Comparison of ENCODE assay signal across 8 cellular contexts in genomic region chr7:45259966-45260646, GRCh38.
DNase-seq lines count a peak whose midpoint lies in the region; ATAC-seq and TF ChIP-seq lines count a peak whose summit lies in the region.

No MANE protein-coding gene starts in this region.

- TF ChIP-seq CTCF in RWPE2 (IDR thresholded peaks at IDR 0.05; ENCODE audit: poor library complexity, severe bottlenecking), result peak; percentile 95
- peak; percentile 99 for TF ChIP-seq CTCF in cardiac muscle cell (IDR thresholded peaks at IDR 0.05; ENCODE audit: low read depth, low read length)
- TF ChIP-seq CTCF in uterus (IDR thresholded peaks at IDR 0.05), result peak; percentile 78 to 91 (median 82)

- H3K27me3 ChIP-seq in RWPE2 (ENCODE audit: insufficient read depth, poor library complexity, severe bottlenecking) (peaks cover 18% of the 10 kb centered on the region), cardiac muscle cell (peaks cover 8% of the 10 kb centered on the region), uterus (no peaks in the 10 kb centered on the region)

- H3K36me3 ChIP-seq in RWPE2 (ENCODE audit: low read depth) (no peaks in the 10 kb centered on the region), cardiac muscle cell (no peaks in the 10 kb centered on the region), uterus (no peaks in the 10 kb centered on the region)

- TF ChIP-seq POLR2A in uterus (IDR thresholded peaks at IDR 0.05), result no peak

- no peak overlapping the region for H3K4me3 ChIP-seq in RWPE2 (ENCODE audit: severe bottlenecking)
- H3K4me3 ChIP-seq in cardiac muscle cell, result no peak overlapping the region
- H3K4me3 ChIP-seq in uterus, result no peak overlapping the region

- H3K4me1 ChIP-seq in RWPE2 (ENCODE audit: insufficient read depth, poor library complexity, severe bottlenecking) (no peaks in the 10 kb centered on the region), cardiac muscle cell (ENCODE audit: low read depth) (no peaks in the 10 kb centered on the region), uterus (no peaks in the 10 kb centered on the region)

- H3K27ac ChIP-seq in RWPE2 (ENCODE audit: poor library complexity, severe bottlenecking) (no peak overlapping the region), cardiac muscle cell (no peak overlapping the region), uterus (no peak overlapping the region)

- DNase-seq in NCI-H1417 (lab: John Stamatoyannopoulos, UW), result peak in 2 of 3 experiments; percentile 18 to 43
- no peak for DNase-seq in NCI-H1417 treated with DMSO at 0.1 percent for 48 hours (lab: John Stamatoyannopoulos, UW)
- no peak for DNase-seq in RWPE2 (ENCODE audit: low spot score)
- peak; percentile 46 to 71 (median 56) for DNase-seq in activated naive CD4-positive, alpha-beta T cell (lab: John Stamatoyannopoulos, UW)
- DNase-seq in cardiac muscle cell (ENCODE audit: low read depth in 1 of 2, low spot score in 1 of 2), result peak; percentile 36 to 66
- DNase-seq in posterior vena cava (ENCODE audit: low spot score), result peak; percentile 90
- peak in 1 of 2 donors; percentile 43 for DNase-seq in uterus

- intact Hi-C loops in posterior vena cava (cut with DNase I), result loop anchor here (5.0 kb wide), 1 partner anchor 103 kb away; the partner anchor contains the start of gene RAMP3 (in 2 of the 2)
- intact Hi-C loops in uterus (cut with DNase I; ENCODE audit: low total_unique reads), result loop anchor here (10.0 kb wide), 1 partner anchor 105 kb away; the partner anchor contains the start of gene RAMP3

- ATAC-seq in HG03175 (IDR thresholded peaks at IDR 0.05; ENCODE audit: unreplicated experiment), result peak; percentile 72
- peak; percentile 58; the same call in 2 of the 3 replicates for ATAC-seq in RWPE2 (ENCODE audit: low read depth)

- H3K9me3 ChIP-seq in RWPE2 (ENCODE audit: severe bottlenecking), result no peaks in the 10 kb centered on the region
- H3K9me3 ChIP-seq in cardiac muscle cell (ENCODE audit: low read depth), result no peaks in the 10 kb centered on the region
- no peaks in the 10 kb centered on the region for H3K9me3 ChIP-seq in uterus

Comparison
In these comparisons a context has a peak if more than half of its experiments do, and no peak if none do; other contexts are left out.
1. DNase-seq: peak in NCI-H1417 (2 of 3), activated naive CD4-positive, alpha-beta T cell (4 of 4), cardiac muscle cell (2 of 2) and posterior vena cava (single experiment); none in NCI-H1417 treated with DMSO at 0.1 percent for 48 hours (single experiment) and RWPE2 (single experiment).
2. Peak in every context shown above with its lines, with median percentiles within 50 percentile points of each other: CTCF ChIP-seq.